21 cellular contexts compared by ENCODE assay signal in genomic region chr11:108226036-108226435, GRCh38. TPM values are rescaled to one million over a fixed set of nuclear protein-coding genes. Genes with fewer than 3 reads are reported as not detected.
DNase-seq lines count a peak whose midpoint lies in the region; ATAC-seq, FAIRE-seq and TF ChIP-seq lines count a peak whose summit lies in the region.
"Had no signal": no experiment of that assay in that cellular context is flagged by ENCODE, and none has a peak within 500 bp of the region (broad histone marks: within the 10 kb centered on the region; RNA-seq: fewer than 3 reads in every experiment).

No MANE protein-coding gene starts in this region.

- H3K27ac Mint-ChIP-seq in activated CD8-positive, alpha-beta T cell treated with anti-CD3 and anti-CD28 coated beads, Interleukin-2, amount 10 ng/mL, durations not matched to agents 7 days and 5 days: no peak overlapping the region
- H3K27ac Mint-ChIP-seq in activated CD8-positive, alpha-beta T cell treated with anti-CD3 and anti-CD28 coated beads for 36 hours: no peak overlapping the region
- H3K27ac Mint-ChIP-seq in WTC11: no peak overlapping the region
- H3K27ac Mint-ChIP-seq: stimulated activated effector memory CD8-positive, alpha-beta T cell treated with anti-CD3 and anti-CD28 coated beads, Interleukin-12 subunit alpha, Interleukin-12 subunit beta, amount 100 ng/mL, for 72 hours; T-cell had no signal

- TF ChIP-seq POLR2A in GM12891 (IDR thresholded peaks at IDR 0.05; ENCODE audit: low read depth, low read length): no peak

- intact Hi-C loops in activated CD8-positive, alpha-beta T cell treated with anti-CD3 and anti-CD28 coated beads for 36 hours (cut with micrococcal nuclease): loop anchor here (10.0 kb wide), 2 partner anchors 269 to 399 kb away; partner anchors contain the start of gene POGLUT3

- no peak for TF ChIP-seq CTCF in activated CD8-positive, alpha-beta T cell treated with anti-CD3 and anti-CD28 coated beads for 36 hours (IDR thresholded peaks at IDR 0.05)
- TF ChIP-seq CTCF in WTC11 (IDR thresholded peaks at IDR 0.05): no peak

- peak overlapping the region in 1 of 7 experiments; percentile 15 for H3K4me3 ChIP-seq in skin epidermis
- H3K4me3 ChIP-seq: smooth muscle cell had no signal

- H3K27ac ChIP-seq in caudate nucleus (ENCODE audit: low read depth, low read length) (peak overlapping the region; percentile 40), skin epidermis (peak overlapping the region in 13 of 21 experiments; percentile 8 to 98 (median 93))

- H3K27me3 Mint-ChIP-seq in activated CD8-positive, alpha-beta T cell treated with anti-CD3 and anti-CD28 coated beads, Interleukin-2, amount 10 ng/mL, durations not matched to agents 7 days and 5 days (ENCODE audit: low read depth): no peaks in the 10 kb centered on the region
- H3K27me3 Mint-ChIP-seq in activated CD8-positive, alpha-beta T cell treated with anti-CD3 and anti-CD28 coated beads for 36 hours: no peaks in the 10 kb centered on the region
- no peaks in the 10 kb centered on the region for H3K27me3 Mint-ChIP-seq in WTC11 (ENCODE audit: low read depth)
- H3K27me3 Mint-ChIP-seq: T-cell had no signal

- H3K9me3 Mint-ChIP-seq in activated CD8-positive, alpha-beta T cell treated with anti-CD3 and anti-CD28 coated beads, Interleukin-2, amount 10 ng/mL, durations not matched to agents 7 days and 5 days (ENCODE audit: insufficient read depth): no peaks in the 10 kb centered on the region
- no peaks in the 10 kb centered on the region for H3K9me3 Mint-ChIP-seq in activated CD8-positive, alpha-beta T cell treated with anti-CD3 and anti-CD28 coated beads for 36 hours
- H3K9me3 Mint-ChIP-seq in WTC11: no peaks in the 10 kb centered on the region
- H3K9me3 Mint-ChIP-seq: stimulated activated effector memory CD8-positive, alpha-beta T cell treated with anti-CD3 and anti-CD28 coated beads, Interleukin-12 subunit alpha, Interleukin-12 subunit beta, amount 100 ng/mL, for 72 hours; T-cell had no signal

- H3K36me3 Mint-ChIP-seq in activated CD8-positive, alpha-beta T cell treated with anti-CD3 and anti-CD28 coated beads, Interleukin-2, amount 10 ng/mL, durations not matched to agents 7 days and 5 days (ENCODE audit: low read depth): peaks cover 69% of the 10 kb centered on the region
- peaks cover 41% of the 10 kb centered on the region for H3K36me3 Mint-ChIP-seq in activated CD8-positive, alpha-beta T cell treated with anti-CD3 and anti-CD28 coated beads for 36 hours (ENCODE audit: low read depth)
- H3K36me3 Mint-ChIP-seq in WTC11: peaks cover 25% of the 10 kb centered on the region

- POLR2A ChIA-PET in activated CD8-positive, alpha-beta T cell treated with anti-CD3 and anti-CD28 coated beads, Interleukin-2, amount 10 ng/mL, durations not matched to agents 7 days and 5 days (lab: Charles Lee): interaction anchor here (0.7 to 9.2 kb wide), 5 partner anchors 8 to 107 kb away, joined by 3 to 375 read pairs (median 4); no protein-coding TSS in a partner anchor
- POLR2A ChIA-PET in activated CD8-positive, alpha-beta T cell treated with anti-CD3 and anti-CD28 coated beads for 36 hours (lab: Charles Lee): interaction anchor here (0.9 to 2.8 kb wide), 4 partner anchors 11 to 24 kb away, joined by 3 to 35 read pairs (median 10); no protein-coding TSS in a partner anchor
- POLR2A ChIA-PET in WTC11 (lab: Charles Lee): interaction anchor here (0.6 kb wide), 1 partner anchor 75 kb away, joined by 3 read pairs; no protein-coding TSS in a partner anchor

- H3K4me3 Mint-ChIP-seq in activated CD8-positive, alpha-beta T cell treated with anti-CD3 and anti-CD28 coated beads, Interleukin-2, amount 10 ng/mL, durations not matched to agents 7 days and 5 days: no peak overlapping the region
- no peak overlapping the region for H3K4me3 Mint-ChIP-seq in activated CD8-positive, alpha-beta T cell treated with anti-CD3 and anti-CD28 coated beads for 36 hours
- no peak overlapping the region for H3K4me3 Mint-ChIP-seq in WTC11
- H3K4me3 Mint-ChIP-seq: stimulated activated effector memory CD8-positive, alpha-beta T cell treated with anti-CD3 and anti-CD28 coated beads, Interleukin-12 subunit alpha, Interleukin-12 subunit beta, amount 100 ng/mL, for 72 hours; T-cell had no signal

- CTCF ChIA-PET in activated CD8-positive, alpha-beta T cell treated with anti-CD3 and anti-CD28 coated beads, Interleukin-2, amount 10 ng/mL, durations not matched to agents 7 days and 5 days (lab: Charles Lee): interaction anchor here (7.5 kb wide), 1 partner anchor 12 kb away, joined by 111 read pairs; no protein-coding TSS in a partner anchor
- CTCF ChIA-PET in activated CD8-positive, alpha-beta T cell treated with anti-CD3 and anti-CD28 coated beads for 36 hours (lab: Charles Lee): interaction anchor here (0.7 to 7.8 kb wide), 3 partner anchors 13 to 97 kb away, joined by 3 to 79 read pairs (median 3); no protein-coding TSS in a partner anchor
- CTCF ChIA-PET in WTC11 (lab: Charles Lee): interaction anchor here (1.0 kb wide), 1 partner anchor 199 kb away, joined by 3 read pairs; no protein-coding TSS in a partner anchor

- peaks cover 35% of the 10 kb centered on the region for H3K4me1 Mint-ChIP-seq in activated CD8-positive, alpha-beta T cell treated with anti-CD3 and anti-CD28 coated beads, Interleukin-2, amount 10 ng/mL, durations not matched to agents 7 days and 5 days (ENCODE audit: low read depth)
- peaks cover 37% of the 10 kb centered on the region for H3K4me1 Mint-ChIP-seq in activated CD8-positive, alpha-beta T cell treated with anti-CD3 and anti-CD28 coated beads for 36 hours (ENCODE audit: low read depth)
- peaks cover 6% of the 10 kb centered on the region for H3K4me1 Mint-ChIP-seq in WTC11

- FAIRE-seq in GM12891 (lab: Jason Lieb, UNC): peak; percentile 5
- FAIRE-seq: endothelial cell of umbilical vein, urothelium cell line had no signal

- peak; percentile 44 for DNase-seq in activated CD8-positive, alpha-beta T cell treated with anti-CD3 and anti-CD28 coated beads, Interleukin-2, amount 10 ng/mL, durations not matched to agents 7 days and 5 days
- no peak for DNase-seq in activated CD8-positive, alpha-beta T cell treated with anti-CD3 and anti-CD28 coated beads for 36 hours
- DNase-seq in GM12891 (ENCODE audit: insufficient read length, low spot score) (no peak), caudate nucleus (lab: John Stamatoyannopoulos, UW) (no peak), WTC11 (ENCODE audit: low spot score) (no peak), putamen (ENCODE audit: low spot score) (no peak), amygdala (lab: John Stamatoyannopoulos, UW) (no peak)
- DNase-seq: amniotic stem cell, foreskin fibroblast, KBM-7, left cardiac atrium, NCI-H1417, NCI-H2171 treated with DMSO at 0.1 percent for 48 hours, NCI-H82 had no signal

- no peak for ATAC-seq in activated CD8-positive, alpha-beta T cell treated with anti-CD3 and anti-CD28 coated beads, Interleukin-2, amount 10 ng/mL, durations not matched to agents 7 days and 5 days
- ATAC-seq in activated CD8-positive, alpha-beta T cell treated with anti-CD3 and anti-CD28 coated beads for 36 hours: no peak
- ATAC-seq in WTC11: no peak
- ATAC-seq: activated CD4-positive, CD25-positive, alpha-beta regulatory T cell treated with anti-CD3 and anti-CD28 coated beads, Interleukin-2, amount 50 U/mL, for 24 hours; left cardiac atrium; stimulated activated effector memory CD8-positive, alpha-beta T cell treated with anti-CD3 and anti-CD28 coated beads, Interleukin-12 subunit alpha, Interleukin-12 subunit beta, amount 100 ng/mL, for 72 hours; T-cell had no signal

TF ChIP-seq in GM12891, 5 proteins besides CTCF, POLR2A, EP300 and RAD21:
- TF ChIP-seq TAF1 (IDR thresholded peaks at IDR 0.05; ENCODE audit: low read depth, low read length) (no peak), POU2F2 (IDR thresholded peaks at IDR 0.05; ENCODE audit: low read depth, low read length) (no peak), POLR2AphosphoS5 (IDR thresholded peaks at IDR 0.05; ENCODE audit: low read depth, low read length) (no peak), PAX5 (IDR thresholded peaks at IDR 0.05; ENCODE audit: insufficient read depth, low read length, severe bottlenecking) (no peak), SPI1 (IDR thresholded peaks at IDR 0.05; ENCODE audit: low read depth, low read length) (no peak)

TF ChIP-seq in WTC11, 78 proteins besides CTCF, POLR2A, EP300 and RAD21 (continues in another document):
- TF ChIP-seq, protein P1, sequence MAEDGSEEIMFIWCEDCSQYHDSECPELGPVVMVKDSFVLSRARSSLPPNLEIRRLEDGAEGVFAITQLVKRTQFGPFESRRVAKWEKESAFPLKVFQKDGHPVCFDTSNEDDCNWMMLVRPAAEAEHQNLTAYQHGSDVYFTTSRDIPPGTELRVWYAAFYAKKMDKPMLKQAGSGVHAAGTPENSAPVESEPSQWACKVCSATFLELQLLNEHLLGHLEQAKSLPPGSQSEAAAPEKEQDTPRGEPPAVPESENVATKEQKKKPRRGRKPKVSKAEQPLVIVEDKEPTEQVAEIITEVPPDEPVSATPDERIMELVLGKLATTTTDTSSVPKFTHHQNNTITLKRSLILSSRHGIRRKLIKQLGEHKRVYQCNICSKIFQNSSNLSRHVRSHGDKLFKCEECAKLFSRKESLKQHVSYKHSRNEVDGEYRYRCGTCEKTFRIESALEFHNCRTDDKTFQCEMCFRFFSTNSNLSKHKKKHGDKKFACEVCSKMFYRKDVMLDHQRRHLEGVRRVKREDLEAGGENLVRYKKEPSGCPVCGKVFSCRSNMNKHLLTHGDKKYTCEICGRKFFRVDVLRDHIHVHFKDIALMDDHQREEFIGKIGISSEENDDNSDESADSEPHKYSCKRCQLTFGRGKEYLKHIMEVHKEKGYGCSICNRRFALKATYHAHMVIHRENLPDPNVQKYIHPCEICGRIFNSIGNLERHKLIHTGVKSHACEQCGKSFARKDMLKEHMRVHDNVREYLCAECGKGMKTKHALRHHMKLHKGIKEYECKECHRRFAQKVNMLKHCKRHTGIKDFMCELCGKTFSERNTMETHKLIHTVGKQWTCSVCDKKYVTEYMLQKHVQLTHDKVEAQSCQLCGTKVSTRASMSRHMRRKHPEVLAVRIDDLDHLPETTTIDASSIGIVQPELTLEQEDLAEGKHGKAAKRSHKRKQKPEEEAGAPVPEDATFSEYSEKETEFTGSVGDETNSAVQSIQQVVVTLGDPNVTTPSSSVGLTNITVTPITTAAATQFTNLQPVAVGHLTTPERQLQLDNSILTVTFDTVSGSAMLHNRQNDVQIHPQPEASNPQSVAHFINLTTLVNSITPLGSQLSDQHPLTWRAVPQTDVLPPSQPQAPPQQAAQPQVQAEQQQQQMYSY (CRISPR knock-in tag; IDR thresholded peaks at IDR 0.05): no peak
- TF ChIP-seq NFYB (CRISPR knock-in tag; conservative IDR thresholded peaks at IDR 0.05; ENCODE audit: low read depth): no peak

RNA-seq across cellular contexts. Expression of gene ATM, which starts 3.2 kb away (rescaled TPM):
- 100 to 1,000 TPM; 206 to 214 TPM for total RNA-seq in activated CD8-positive, alpha-beta T cell treated with anti-CD3 and anti-CD28 coated beads, Interleukin-2, amount 10 ng/mL, durations not matched to agents 7 days and 5 days
- total RNA-seq in activated CD8-positive, alpha-beta T cell treated with anti-CD3 and anti-CD28 coated beads for 36 hours: 10 to 100 TPM; 75.8 to 77.5 TPM
- 25.7 TPM for polyA plus RNA-seq in GM12891 (2012; ENCODE audit: low read depth, missing spikeins)
- total RNA-seq in WTC11 (2021): 49.5 to 56.6 TPM (median 54.7 TPM) in 3 replicates

RNA-seq across cellular contexts. Expression of gene NPAT, which starts 3.6 kb away (rescaled TPM):
- total RNA-seq in activated CD8-positive, alpha-beta T cell treated with anti-CD3 and anti-CD28 coated beads, Interleukin-2, amount 10 ng/mL, durations not matched to agents 7 days and 5 days: 10 to 100 TPM; 46.7 to 57.2 TPM
- 10 to 100 TPM; 32.1 to 37.1 TPM for total RNA-seq in activated CD8-positive, alpha-beta T cell treated with anti-CD3 and anti-CD28 coated beads for 36 hours
- 7.3 TPM for polyA plus RNA-seq in GM12891 (2012; ENCODE audit: low read depth, missing spikeins)
- total RNA-seq in WTC11 (2021): 14.3 to 17.2 TPM (median 14.4 TPM) in 3 replicates
